ENCODE assay signal across 18 cellular contexts in the genomic region with DNA sequence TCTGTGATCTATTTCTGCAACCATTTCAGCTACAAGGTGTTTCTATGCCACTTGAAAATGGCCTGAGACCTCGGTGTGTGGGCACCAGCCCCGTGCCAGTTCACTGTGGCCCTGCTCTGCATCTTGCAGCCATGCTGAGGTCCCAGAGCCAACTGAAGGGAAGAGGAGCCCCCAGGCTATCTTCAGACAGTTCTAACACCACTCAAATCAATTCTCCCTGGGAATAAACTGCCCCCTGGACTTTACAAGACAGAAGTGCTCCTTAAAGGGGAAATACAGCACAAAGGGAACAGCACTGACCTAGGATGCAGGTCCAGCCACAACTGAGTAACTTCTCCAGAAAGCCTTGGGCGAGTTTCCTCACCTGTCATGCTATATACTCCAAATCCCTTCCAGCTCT. TPM values are rescaled to one million over a fixed set of nuclear protein-coding genes. Genes with fewer than 3 reads are reported as not detected.
DNase-seq lines count a peak whose midpoint lies in the region; ATAC-seq, FAIRE-seq and TF ChIP-seq lines count a peak whose summit lies in the region.
"Had no signal": no experiment of that assay in that cellular context is flagged by ENCODE, and none has a peak within 500 bp of the region (broad histone marks: within the 10 kb centered on the region; RNA-seq: fewer than 3 reads in every experiment).

No MANE protein-coding gene starts in this region.

- TF ChIP-seq EP300 in GM12878 (IDR thresholded peaks at IDR 0.05; ENCODE audit: borderline replicate concordance in 1 of 2, control insufficient read depth in 1 of 2, low read depth in 2 of 2, low read length in 2 of 2), result no peak

- H3K9me3 Mint-ChIP-seq in Calu3 (ENCODE audit: low read depth, unreplicated experiment), result no peaks in the 10 kb centered on the region
- H3K9me3 Mint-ChIP-seq: CD4-positive, alpha-beta memory T cell had no signal

- intact Hi-C loops in Calu3 (cut with micrococcal nuclease; ENCODE audit: unreplicated experiment) (no loop called here), Panc1 (cut with micrococcal nuclease; ENCODE audit: unreplicated experiment) (no loop called here), GM12878 (cut with micrococcal nuclease; ENCODE audit: unreplicated experiment) (loop anchor here (10.0 kb wide), 1 partner anchor 932 kb away; no protein-coding TSS in a partner anchor), psoas muscle (cut with DNase I) (no loop called here)

- CTCF ChIA-PET in Calu3 (lab: Charles Lee), result no interaction called here
- CTCF ChIA-PET in HEK293 (lab: Yijun Ruan, JAX), result interaction anchor here (0.5 to 0.6 kb wide), 2 partner anchors 378 to 1418 kb away, joined by 3 read pairs; no protein-coding TSS in a partner anchor
- CTCF ChIA-PET in Panc1 (lab: Charles Lee), result no interaction called here
- CTCF ChIA-PET in GM12878 (lab: Yijun Ruan, JAX), result interaction anchor here (0.9 to 2.5 kb wide), 3 partner anchors 255 to 595 kb away, joined by 3 to 10 read pairs (median 4); a partner anchor contains a TSS

- TF ChIP-seq POLR2A in GM12878 (IDR thresholded peaks at IDR 0.05; ENCODE audit: low read depth, low read length), result no peak

- peaks cover 43% of the 10 kb centered on the region for H3K36me3 Mint-ChIP-seq in Calu3 (ENCODE audit: insufficient read depth, unreplicated experiment)

- SMC1A ChIA-PET in GM12878 (lab: Charles Lee; ENCODE audit: uncharacterized antibody, unreplicated experiment), result interaction anchor here (0.6 to 1.6 kb wide), 5 partner anchors 23 to 595 kb away, joined by 3 read pairs; a partner anchor contains a TSS

- WGBS in GM12878 (ENCODE audit: insufficient coverage, insufficient replicate concordance, low lambda C conversion rate, missing lambda C conversion rate), result 74% methylated on average over 3 of the region's 3 CpGs
- 80 to 88% (median 86%) methylated on average over 3 of the region's 3 CpGs for WGBS in psoas muscle, 3 donors
- 94% methylated on average over 3 of the region's 3 CpGs for WGBS in smooth muscle cell (ENCODE audit: low lambda C conversion rate)

- H3K79me2 ChIP-seq in GM12878 (ENCODE audit: control insufficient read depth, insufficient read depth, low read length) (peaks cover 6% of the 10 kb centered on the region), smooth muscle cell (ENCODE audit: low read depth) (peaks cover 21% of the 10 kb centered on the region)

- BruUV-seq in Calu3 (replicated peaks; lab: Mats Ljungman, UMichigan) (TSS peak; percentile 9), Panc1 (replicated peaks; lab: Mats Ljungman, UMichigan) (TSS peak; percentile 49), GM12878 (replicated peaks; lab: Mats Ljungman, UMichigan) (no TSS peak)

- TF ChIP-seq CTCF in Calu3 (IDR thresholded peaks at IDR 0.05; ENCODE audit: unreplicated experiment), result no peak
- TF ChIP-seq CTCF in HEK293 (tag by site-specific recombination; IDR thresholded peaks at IDR 0.05), result no peak
- TF ChIP-seq CTCF in Panc1 (IDR thresholded peaks at IDR 0.05), result no peak
- TF ChIP-seq CTCF in GM12878 (IDR thresholded peaks at IDR 0.05 in 2 of 3, conservative IDR thresholded peaks at IDR 0.05 in 1 of 3; ENCODE audit: control insufficient read depth in 2 of 3, extremely low read depth in 1 of 3, insufficient read depth in 1 of 3, low read depth in 3 of 3, low read length in 3 of 3), result no peak
- no peak for TF ChIP-seq CTCF in psoas muscle (IDR thresholded peaks at IDR 0.05)
- no peak for TF ChIP-seq CTCF in smooth muscle cell (IDR thresholded peaks at IDR 0.05; ENCODE audit: borderline replicate concordance, insufficient read depth, poor library complexity, severe bottlenecking)

- 0 out of 2 replicates have a peak overlapping the region, but pooled peaks have one; percentile 23 for H3K4me2 ChIP-seq in GM12878 (ENCODE audit: control insufficient read depth, insufficient read depth)
- no peak overlapping the region for H3K4me2 ChIP-seq in smooth muscle cell

- H3K4me3 Mint-ChIP-seq in Calu3 (ENCODE audit: low read depth, unreplicated experiment), result no peak overlapping the region

- H3K27ac ChIP-seq in HEK293 (ENCODE audit: extremely low read depth, low read depth, low read length) (no peak overlapping the region), Panc1 (ENCODE audit: low read length) (no peak overlapping the region), GM12878 (ENCODE audit: control insufficient read depth, insufficient read depth) (no peak overlapping the region), psoas muscle (no peak overlapping the region), smooth muscle cell (ENCODE audit: low read depth) (no peak overlapping the region)

- H3K4me3 ChIP-seq in HEK293 (ENCODE audit: low read depth, low read length) (no peak overlapping the region), Panc1 (ENCODE audit: low read depth in 2 of 2, low read length in 2 of 2) (no peak overlapping the region), GM12878 (no peak overlapping the region), psoas muscle (no peak overlapping the region), smooth muscle cell (no peak overlapping the region)
- H3K4me3 ChIP-seq: HAP-1 had no signal

- H3F3A ChIP-seq in smooth muscle cell (ENCODE audit: low read depth), result peaks cover 8% of the 10 kb centered on the region

- RAD21 ChIA-PET in GM12878 (lab: Charles Lee; ENCODE audit: unreplicated experiment), result interaction anchor here (0.6 to 2.0 kb wide), 3 partner anchors 9 to 585 kb away, joined by 3 to 5 read pairs (median 3); no protein-coding TSS in a partner anchor

- H3K36me3 ChIP-seq in HEK293 (ENCODE audit: control insufficient read depth in 2 of 2, insufficient read depth in 1 of 2, low read length in 2 of 2) (peaks cover 0 to 27% of the 10 kb centered on the region in 2 experiments; a peak in 1 of 3 replicates), Panc1 (ENCODE audit: control insufficient read depth, insufficient read depth, low read length) (0 out of 2 replicates have a peak, but pooled peaks cover 3% of the 10 kb centered on the region), GM12878 (ENCODE audit: control insufficient read depth in 2 of 2, insufficient read depth in 2 of 2, low read length in 1 of 2) (no peaks in the 10 kb centered on the region), psoas muscle (ENCODE audit: insufficient read depth in 1 of 2, low read depth in 1 of 2) (peaks cover 0 to 4% of the 10 kb centered on the region in 2 donors), smooth muscle cell (ENCODE audit: low read depth) (no peaks in the 10 kb centered on the region)

- peaks cover 33% of the 10 kb centered on the region for H3K4me1 Mint-ChIP-seq in Calu3 (ENCODE audit: low read depth, unreplicated experiment)

- ATAC-seq in Panc1 (no peak), GM12878 (no peak), psoas muscle (no peak)

- H3K27me3 ChIP-seq in Panc1 (ENCODE audit: control insufficient read depth, insufficient read depth, low read length), result no peaks in the 10 kb centered on the region
- no peaks in the 10 kb centered on the region for H3K27me3 ChIP-seq in GM12878 (replicated peaks in 1 of 2; ENCODE audit: control insufficient read depth in 2 of 2, insufficient read depth in 2 of 2, low read length in 1 of 2)
- no peaks in the 10 kb centered on the region for H3K27me3 ChIP-seq in psoas muscle (ENCODE audit: insufficient read depth in 3 of 3, low read length in 2 of 3)
- no peaks in the 10 kb centered on the region for H3K27me3 ChIP-seq in smooth muscle cell (ENCODE audit: low read depth)

- POLR2A ChIA-PET in HEK293 (lab: Yijun Ruan, JAX) (no interaction called here), Panc1 (lab: Charles Lee) (no interaction called here), GM12878 (lab: Charles Lee) (interaction anchor here (0.6 kb wide), 1 partner anchor 1026 kb away, joined by 4 read pairs; no protein-coding TSS in a partner anchor)

- H3K9me3 ChIP-seq in HEK293 (ENCODE audit: control insufficient read depth, insufficient read depth, low read depth, low read length), result no peaks in the 10 kb centered on the region
- no peaks in the 10 kb centered on the region for H3K9me3 ChIP-seq in Panc1 (ENCODE audit: control insufficient read depth, insufficient read depth, low read depth, low read length)
- no peaks in the 10 kb centered on the region for H3K9me3 ChIP-seq in GM12878 (replicated peaks; ENCODE audit: control insufficient read depth, insufficient read depth, low read length)
- no peaks in the 10 kb centered on the region for H3K9me3 ChIP-seq in psoas muscle
- no peaks in the 10 kb centered on the region for H3K9me3 ChIP-seq in smooth muscle cell (replicated peaks; ENCODE audit: low read depth)
- H3K9me3 ChIP-seq: HAP-1 had no signal

- FAIRE-seq in GM12878 (lab: Jason Lieb, UNC), result no peak
- FAIRE-seq: G401.6, GM19239, H54 had no signal

- H2AFZ ChIP-seq in GM12878 (ENCODE audit: control insufficient read depth, low read depth, low read length), result no peak overlapping the region
- no peak overlapping the region for H2AFZ ChIP-seq in smooth muscle cell (ENCODE audit: low read depth)

- in situ Hi-C loops in Panc1 (cut with HindIII; ENCODE audit: low pct_unique_long_range_greater_than_20kb, low sequenced_read_pairs) (no loop called here), GM12878 (cut with MboI) (loop anchor here (5.0 kb wide), 1 partner anchor 595 kb away; a partner anchor contains a TSS)

- H3K9ac ChIP-seq in GM12878 (ENCODE audit: control insufficient read depth, insufficient read depth, low read length) (no peak overlapping the region), smooth muscle cell (ENCODE audit: low read depth) (no peak overlapping the region)

- H3K27me3 Mint-ChIP-seq in Calu3 (ENCODE audit: unreplicated experiment), result no peaks in the 10 kb centered on the region
- H3K27me3 Mint-ChIP-seq: CD4-positive, alpha-beta memory T cell had no signal

- TF ChIP-seq RAD21 in GM12878 (IDR thresholded peaks at IDR 0.05; ENCODE audit: insufficient read depth, low read depth, low read length), result no peak

- DNase-seq in Calu3 (no peak), Panc1 (ENCODE audit: low read depth, low spot score) (no peak), GM12878 (ENCODE audit: low read depth, low spot score) (no peak), NCI-H1930 (lab: John Stamatoyannopoulos, UW) (no peak), psoas muscle (no peak), NCI-H748 treated with DMSO at 0.1 percent for 48 hours (lab: John Stamatoyannopoulos, UW) (no peak), smooth muscle cell (lab: John Stamatoyannopoulos, UW; ENCODE audit: unreplicated experiment) (no peak)
- DNase-seq: C1 segment of cervical spinal cord; CD4-positive, alpha-beta memory T cell; COR-L47; DMS153; DND-41; GOT3 had no signal

- no peaks in the 10 kb centered on the region for H3K4me1 ChIP-seq in HEK293 (ENCODE audit: control insufficient read depth, insufficient read depth, low read length)
- peaks cover 21% of the 10 kb centered on the region for H3K4me1 ChIP-seq in Panc1 (ENCODE audit: control insufficient read depth, insufficient read depth, low read length)
- peaks cover 9% of the 10 kb centered on the region; the same call in 1 of the 2 replicates for H3K4me1 ChIP-seq in GM12878 (ENCODE audit: control insufficient read depth, insufficient read depth, low read length)
- peaks cover 12% of the 10 kb centered on the region for H3K4me1 ChIP-seq in psoas muscle
- H3K4me1 ChIP-seq in smooth muscle cell (ENCODE audit: low read depth), result peaks cover 9% of the 10 kb centered on the region

- H4K20me1 ChIP-seq in GM12878 (ENCODE audit: control insufficient read depth, insufficient read depth) (no peaks in the 10 kb centered on the region), smooth muscle cell (ENCODE audit: low read depth) (peaks cover 16% of the 10 kb centered on the region)

- H3K27ac Mint-ChIP-seq in Calu3 (ENCODE audit: unreplicated experiment), result no peak overlapping the region
- H3K27ac Mint-ChIP-seq: CD4-positive, alpha-beta memory T cell had no signal

RNA-seq across cellular contexts. Expression of a gene that starts 3.9 kb away (rescaled TPM):
- total RNA-seq in Calu3 (2022) (25.9 and 29.2 TPM in 2 replicates), Panc1 (2021; ENCODE audit: unreplicated experiment) (26.0 TPM), GM12878 (2014; rRNA removed) (13.8 and 14.2 TPM in 2 replicates), GM12878 (2014; rRNA removed; fragmentation: Illumina TruSeq; extraction: Trizol) (7.0 and 8.4 TPM in 2 replicates), GM12878 (2021) (12.4 TPM in 2 replicates), psoas muscle (1 to 10 TPM; 1.8 to 3.5 (median 2.3) TPM), smooth muscle cell (22.2 and 28.7 TPM in 2 replicates)
- polyA plus RNA-seq in Panc1 (2012; ENCODE audit: insufficient read length), result 29.7 TPM
- total RNA-seq in GM12878 (2013; cell fraction: nucleolus; rRNA removed), result 3.3 and 6.3 TPM in 2 replicates
- 2.3 TPM for polyA plus RNA-seq in GM12878 (2011; ENCODE audit: low read depth)
- polyA plus RNA-seq in GM12878 (2011; rRNA removed) (4.7 and 7.4 TPM in 2 replicates), GM12878 (2014; fragmentation: Illumina TruSeq; extraction: Trizol) (8.4 and 9.0 TPM in 2 replicates), GM12878 (2014; fragmentation: Nextera tagmentation; extraction: Ambion mirVana) (1 to 10 TPM; 1.2 to 3.2 TPM), GM12878 (2014; rRNA removed) (10.7 and 12.1 TPM in 2 replicates), GM12878 (2016; fragmentation: Nextera tagmentation; extraction: Ambion mirVana) (10 to 100 TPM in 1 of 2 experiments, 1 to 10 TPM in 1; 9.7 to 11.2 TPM), psoas muscle (1 to 10 TPM in 2 of 3 donors, under 1 TPM in 1; 0.86 to 2.1 (median 1.5) TPM), smooth muscle cell (24.4 and 35.4 TPM in 2 replicates)
- polyA plus RNA-seq in GM12878 (2011; cell fraction: cytosol; rRNA removed), result 8.5 and 11.3 TPM in 2 replicates
- polyA plus RNA-seq in GM12878 (2011; cell fraction: nucleus; rRNA removed), result 4.8 and 6.5 TPM in 2 replicates
- polyA plus RNA-seq in GM12878 (2012), result 3.9 and 4.2 TPM in 2 replicates
- 7.1 and 7.4 TPM in 2 replicates for polyA minus RNA-seq in GM12878 (2011; rRNA and poly(A)+ RNA removed)
- 4.1 and 5.6 TPM in 2 replicates for polyA minus RNA-seq in GM12878 (2011; cell fraction: cytosol; rRNA and poly(A)+ RNA removed)
- polyA minus RNA-seq in GM12878 (2011; cell fraction: nucleus; rRNA and poly(A)+ RNA removed), result 5.8 and 10.0 TPM in 2 replicates

Comparison
In these comparisons a context has a peak if more than half of its experiments do, and no peak if none do; other contexts are left out.
1. CTCF ChIA-PET loops: an anchor here in HEK293 (0.5 to 0.6 kb wide) and GM12878 (0.9 to 2.5 kb wide); none called in Calu3 and Panc1.